ENCODE assay signal across 12 cellular contexts in genomic region chrX:109704563-109704962, GRCh38.
DNase-seq lines count a peak whose midpoint lies in the region; ATAC-seq and TF ChIP-seq lines count a peak whose summit lies in the region.
"Had no signal": no experiment of that assay in that cellular context is flagged by ENCODE, and none has a peak within 500 bp of the region (broad histone marks: within the 10 kb centered on the region; RNA-seq: fewer than 3 reads in every experiment).

No MANE protein-coding gene starts in this region.

- H3K27me3 ChIP-seq in MM.1S (replicated peaks; ENCODE audit: insufficient read depth, low read length), result no peaks in the 10 kb centered on the region

- peaks cover 23% of the 10 kb centered on the region for H3K4me1 ChIP-seq in MM.1S (ENCODE audit: low read length)

- peak; percentile 80 for ATAC-seq in GM18502 (IDR thresholded peaks at IDR 0.05; ENCODE audit: poor library complexity, unreplicated experiment)
- ATAC-seq in GM19395 (IDR thresholded peaks at IDR 0.05; ENCODE audit: unreplicated experiment), result peak; percentile 88
- peak; percentile 59 for ATAC-seq in HG02870 (IDR thresholded peaks at IDR 0.05; ENCODE audit: unreplicated experiment)
- peak; percentile 70 for ATAC-seq in HG03565 (IDR thresholded peaks at IDR 0.05; ENCODE audit: unreplicated experiment)

- H3F3A ChIP-seq in MM.1S (ENCODE audit: insufficient read depth, low read length), result no peaks in the 10 kb centered on the region

- no peak for TF ChIP-seq CTCF in MM.1S (IDR thresholded peaks at IDR 0.05; ENCODE audit: low read length)

- H4K20me1 ChIP-seq in MM.1S (ENCODE audit: insufficient read depth, low read length), result no peaks in the 10 kb centered on the region

- H3K36me3 ChIP-seq in MM.1S (replicated peaks; ENCODE audit: insufficient read depth, low read length), result no peaks in the 10 kb centered on the region

- H3K4me2 ChIP-seq in MM.1S (ENCODE audit: low read depth, low read length), result no peak overlapping the region; the same call in 1 of the 2 replicates
- H3K4me2 ChIP-seq: smooth muscle cell had no signal

- no peaks in the 10 kb centered on the region for H3K9me2 ChIP-seq in MM.1S (replicated peaks; ENCODE audit: insufficient read depth, low read length)

- no peak for DNase-seq in inferior parietal cortex (ENCODE audit: extremely low spot score)
- no peak for DNase-seq in iPS-NIHi11 (ENCODE audit: low spot score)
- DNase-seq in MM.1S, result no peak
- DNase-seq in activated CD4-positive, CD25-positive, alpha-beta regulatory T cell (lab: John Stamatoyannopoulos, UW), result no peak
- DNase-seq: NCI-H1417 had no signal

- H3K4me3 ChIP-seq in MM.1S (ENCODE audit: low read length), result no peak overlapping the region
- H3K4me3 ChIP-seq: smooth muscle cell had no signal

- H2AFZ ChIP-seq in MM.1S (ENCODE audit: low read length), result no peak overlapping the region

- H3K79me2 ChIP-seq in MM.1S (ENCODE audit: low read length), result peaks cover 8% of the 10 kb centered on the region; the same call in 1 of the 2 replicates

- no peak overlapping the region for H3K9ac ChIP-seq in MM.1S (ENCODE audit: low read length)

- H3K9me3 ChIP-seq in MM.1S (replicated peaks; ENCODE audit: insufficient read depth, low read length), result no peaks in the 10 kb centered on the region

- H3K27ac ChIP-seq in MM.1S (ENCODE audit: low read length), result no peak overlapping the region
- H3K27ac ChIP-seq: RWPE1, VCaP had no signal
